In the genomic region with DNA sequence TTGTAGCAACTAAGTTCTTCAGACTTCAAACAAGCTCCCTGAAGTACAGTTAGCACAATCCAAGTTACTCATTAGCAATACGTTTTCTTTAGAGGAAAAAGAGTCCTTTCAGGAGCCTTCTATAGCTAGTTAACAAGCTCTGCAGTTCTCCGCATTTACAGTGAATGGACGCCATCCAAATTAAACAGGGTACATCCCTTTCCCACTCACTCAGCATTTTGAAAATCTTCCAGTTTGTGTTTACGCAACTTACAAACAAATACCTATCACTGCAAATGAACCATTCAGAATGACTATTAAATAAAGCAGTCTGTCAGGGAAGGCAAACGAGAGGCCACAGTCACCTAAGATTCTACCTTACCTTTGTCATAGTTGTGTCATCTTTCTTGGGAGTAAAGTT, we compare ENCODE assay signal across 17 cellular contexts.
DNase-seq lines count a peak whose midpoint lies in the region; ATAC-seq and TF ChIP-seq lines count a peak whose summit lies in the region.
"Had no signal": no experiment of that assay in that cellular context is flagged by ENCODE, and none has a peak within 500 bp of the region (broad histone marks: within the 10 kb centered on the region; RNA-seq: fewer than 3 reads in every experiment).

No MANE protein-coding gene starts in this region.

- peak; percentile 7 for DNase-seq in HuH-7 (ENCODE audit: low spot score)
- no peak for DNase-seq in WTC11 (ENCODE audit: low spot score)
- peak; percentile 74 for DNase-seq in fibroblast of mammary gland (ENCODE audit: low read depth)
- no peak for DNase-seq in nephron progenitor cell
- no peak for DNase-seq in retina
- DNase-seq in NCI-H1417 treated with DMSO at 0.1 percent for 48 hours (lab: John Stamatoyannopoulos, UW): no peak
- no peak for DNase-seq in ACHN
- no peak for DNase-seq in NCI-H1436 treated with DMSO at 0.1 percent for 48 hours (lab: John Stamatoyannopoulos, UW)
- DNase-seq: activated naive CD8-positive, alpha-beta T cell treated with anti-CD3 and anti-CD28 coated beads, Interleukin-2, amount 10 ng/mL, durations not matched to agents 7 days and 5 days; Caco-2; Kasumi-1; NCI-H226; SHP77 had no signal

- no peak overlapping the region for H3K4me3 ChIP-seq in fibroblast of mammary gland (ENCODE audit: control insufficient read depth, low read depth, low read length)
- H3K4me3 ChIP-seq: HAP-1 had no signal

- H3K4me3 Mint-ChIP-seq in WTC11 (no peak overlapping the region), nephron progenitor cell (no peak overlapping the region)
- H3K4me3 Mint-ChIP-seq: activated naive CD8-positive, alpha-beta T cell treated with anti-CD3 and anti-CD28 coated beads, Interleukin-2, amount 10 ng/mL, durations not matched to agents 7 days and 5 days; activated T-helper 1 cell treated with anti-CD3 and anti-CD28 coated beads, Interleukin-12 subunit alpha, Interleukin-12 subunit beta, Interleukin-2, Interleukin-4 antibody, amounts not matched to agents 30 ng/mL and 10 ng/mL and 1 ng/mL, durations not matched to agents 14 hours and 24 hours and 36 hours; B cell; mesothelial cell of epicardium had no signal

- H3K9me3 Mint-ChIP-seq in WTC11 (no peaks in the 10 kb centered on the region), nephron progenitor cell (no peaks in the 10 kb centered on the region)
- H3K9me3 Mint-ChIP-seq: activated naive CD8-positive, alpha-beta T cell treated with anti-CD3 and anti-CD28 coated beads, Interleukin-2, amount 10 ng/mL, durations not matched to agents 7 days and 5 days; activated T-helper 1 cell treated with anti-CD3 and anti-CD28 coated beads, Interleukin-12 subunit alpha, Interleukin-12 subunit beta, Interleukin-2, Interleukin-4 antibody, amounts not matched to agents 30 ng/mL and 10 ng/mL and 1 ng/mL, durations not matched to agents 14 hours and 24 hours and 36 hours; mesothelial cell of epicardium had no signal

- CTCF ChIA-PET in WTC11 (lab: Charles Lee): interaction anchor here (1.1 kb wide), 1 partner anchor 75 kb away, joined by 4 read pairs; no protein-coding TSS in a partner anchor

- H3K27ac Mint-ChIP-seq in WTC11: peak overlapping the region; percentile 77
- H3K27ac Mint-ChIP-seq in nephron progenitor cell: peak overlapping the region; percentile 52
- H3K27ac Mint-ChIP-seq: activated naive CD8-positive, alpha-beta T cell treated with anti-CD3 and anti-CD28 coated beads, Interleukin-2, amount 10 ng/mL, durations not matched to agents 7 days and 5 days; activated T-helper 1 cell treated with anti-CD3 and anti-CD28 coated beads, Interleukin-12 subunit alpha, Interleukin-12 subunit beta, Interleukin-2, Interleukin-4 antibody, amounts not matched to agents 30 ng/mL and 10 ng/mL and 1 ng/mL, durations not matched to agents 14 hours and 24 hours and 36 hours; B cell; mesothelial cell of epicardium had no signal

- H3K36me3 Mint-ChIP-seq in WTC11 (no peaks in the 10 kb centered on the region), nephron progenitor cell (ENCODE audit: low read depth) (peaks cover 5% of the 10 kb centered on the region)

- H3K4me1 Mint-ChIP-seq in WTC11 (peaks cover 6% of the 10 kb centered on the region), nephron progenitor cell (no peaks in the 10 kb centered on the region)
- H3K4me1 Mint-ChIP-seq: B cell, mesothelial cell of epicardium had no signal

- H3K27me3 Mint-ChIP-seq in WTC11 (ENCODE audit: low read depth) (no peaks in the 10 kb centered on the region), nephron progenitor cell (ENCODE audit: low read depth, poor library complexity) (no peaks in the 10 kb centered on the region)
- H3K27me3 Mint-ChIP-seq: activated naive CD8-positive, alpha-beta T cell treated with anti-CD3 and anti-CD28 coated beads, Interleukin-2, amount 10 ng/mL, durations not matched to agents 7 days and 5 days; B cell had no signal

- no peak for TF ChIP-seq CTCF in WTC11 (IDR thresholded peaks at IDR 0.05)
- no peak for TF ChIP-seq CTCF in fibroblast of mammary gland (conservative IDR thresholded peaks at IDR 0.05; ENCODE audit: control insufficient read depth, insufficient read depth, low read depth, low read length)
- TF ChIP-seq CTCF in nephron progenitor cell (IDR thresholded peaks at IDR 0.05): no peak

- in situ Hi-C loops in ACHN (cut with HindIII; ENCODE audit: low pct_ligation_motif_present, low pct_unique_long_range_greater_than_20kb, low sequenced_read_pairs): no loop called here

- ATAC-seq in WTC11: no peak

- POLR2A ChIA-PET in WTC11 (lab: Charles Lee): no interaction called here

TF ChIP-seq in WTC11, 78 proteins besides CTCF, POLR2A, EP300 and RAD21:
- TF ChIP-seq MXD4 (CRISPR knock-in tag; IDR thresholded peaks at IDR 0.05; ENCODE audit: borderline replicate concordance): no peak
- TF ChIP-seq, protein P1, sequence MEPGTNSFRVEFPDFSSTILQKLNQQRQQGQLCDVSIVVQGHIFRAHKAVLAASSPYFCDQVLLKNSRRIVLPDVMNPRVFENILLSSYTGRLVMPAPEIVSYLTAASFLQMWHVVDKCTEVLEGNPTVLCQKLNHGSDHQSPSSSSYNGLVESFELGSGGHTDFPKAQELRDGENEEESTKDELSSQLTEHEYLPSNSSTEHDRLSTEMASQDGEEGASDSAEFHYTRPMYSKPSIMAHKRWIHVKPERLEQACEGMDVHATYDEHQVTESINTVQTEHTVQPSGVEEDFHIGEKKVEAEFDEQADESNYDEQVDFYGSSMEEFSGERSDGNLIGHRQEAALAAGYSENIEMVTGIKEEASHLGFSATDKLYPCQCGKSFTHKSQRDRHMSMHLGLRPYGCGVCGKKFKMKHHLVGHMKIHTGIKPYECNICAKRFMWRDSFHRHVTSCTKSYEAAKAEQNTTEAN (CRISPR knock-in tag; IDR thresholded peaks at IDR 0.05): no peak
- TF ChIP-seq, protein P2, sequence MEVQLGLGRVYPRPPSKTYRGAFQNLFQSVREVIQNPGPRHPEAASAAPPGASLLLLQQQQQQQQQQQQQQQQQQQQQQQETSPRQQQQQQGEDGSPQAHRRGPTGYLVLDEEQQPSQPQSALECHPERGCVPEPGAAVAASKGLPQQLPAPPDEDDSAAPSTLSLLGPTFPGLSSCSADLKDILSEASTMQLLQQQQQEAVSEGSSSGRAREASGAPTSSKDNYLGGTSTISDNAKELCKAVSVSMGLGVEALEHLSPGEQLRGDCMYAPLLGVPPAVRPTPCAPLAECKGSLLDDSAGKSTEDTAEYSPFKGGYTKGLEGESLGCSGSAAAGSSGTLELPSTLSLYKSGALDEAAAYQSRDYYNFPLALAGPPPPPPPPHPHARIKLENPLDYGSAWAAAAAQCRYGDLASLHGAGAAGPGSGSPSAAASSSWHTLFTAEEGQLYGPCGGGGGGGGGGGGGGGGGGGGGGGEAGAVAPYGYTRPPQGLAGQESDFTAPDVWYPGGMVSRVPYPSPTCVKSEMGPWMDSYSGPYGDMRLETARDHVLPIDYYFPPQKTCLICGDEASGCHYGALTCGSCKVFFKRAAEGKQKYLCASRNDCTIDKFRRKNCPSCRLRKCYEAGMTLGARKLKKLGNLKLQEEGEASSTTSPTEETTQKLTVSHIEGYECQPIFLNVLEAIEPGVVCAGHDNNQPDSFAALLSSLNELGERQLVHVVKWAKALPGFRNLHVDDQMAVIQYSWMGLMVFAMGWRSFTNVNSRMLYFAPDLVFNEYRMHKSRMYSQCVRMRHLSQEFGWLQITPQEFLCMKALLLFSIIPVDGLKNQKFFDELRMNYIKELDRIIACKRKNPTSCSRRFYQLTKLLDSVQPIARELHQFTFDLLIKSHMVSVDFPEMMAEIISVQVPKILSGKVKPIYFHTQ (CRISPR knock-in tag; IDR thresholded peaks at IDR 0.05): no peak
TF ChIP-seq in WTC11: peak in this region for 0.

Comparison
In these comparisons a context has a peak if more than half of its experiments do, and no peak if none do; other contexts are left out.
1. DNase-seq: peak in HuH-7 (single experiment) and fibroblast of mammary gland (single experiment); none in WTC11 (single experiment), nephron progenitor cell (single experiment), retina (single experiment), NCI-H1417 treated with DMSO at 0.1 percent for 48 hours (single experiment), ACHN (single experiment) and NCI-H1436 treated with DMSO at 0.1 percent for 48 hours (single experiment).